ENCODE assay signal across 16 cellular contexts in the genomic region with DNA sequence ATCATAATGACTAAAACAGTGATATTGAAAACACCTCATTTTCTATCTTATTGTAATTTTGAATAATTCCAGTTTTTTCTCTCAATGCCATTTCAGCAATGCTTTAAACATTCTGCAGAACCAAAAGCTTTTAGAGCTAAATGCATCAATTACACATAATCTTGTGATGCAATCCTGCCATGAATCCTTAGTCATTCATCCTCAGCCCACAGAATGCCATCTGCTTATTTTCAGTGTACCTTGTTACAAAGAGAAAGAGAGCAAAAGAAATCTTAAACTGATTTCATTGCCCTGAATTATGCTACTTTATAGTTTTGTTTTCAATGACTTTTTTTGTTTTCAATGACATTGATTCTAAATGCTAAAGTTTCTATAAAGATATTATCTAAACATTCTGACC.
DNase-seq lines count a peak whose midpoint lies in the region; ATAC-seq and TF ChIP-seq lines count a peak whose summit lies in the region.
"Had no signal": no experiment of that assay in that cellular context is flagged by ENCODE, and none has a peak within 500 bp of the region (broad histone marks: within the 10 kb centered on the region; RNA-seq: fewer than 3 reads in every experiment).

No MANE protein-coding gene starts in this region.

- H3K4me1 Mint-ChIP-seq in natural killer cell treated with Interleukin-12 subunit alpha and Interleukin-12 subunit beta and Interleukin-15 and Interleukin-18, amount 100 ng/mL, for 72 hours (ENCODE audit: low read depth in 2 of 2), result peaks cover 4% of the 10 kb centered on the region in 2 donors

- no peaks in the 10 kb centered on the region for H3K36me3 Mint-ChIP-seq in natural killer cell treated with Interleukin-12 subunit alpha and Interleukin-12 subunit beta and Interleukin-15 and Interleukin-18, amount 100 ng/mL, for 72 hours

- in situ Hi-C loops in KBM-7 (cut with MboI; ENCODE audit: low pct_unique_long_range_greater_than_20kb, low sequenced_read_pairs), result no loop called here

- H3K27ac Mint-ChIP-seq in natural killer cell treated with Interleukin-12 subunit alpha and Interleukin-12 subunit beta and Interleukin-15 and Interleukin-18, amount 100 ng/mL, for 72 hours, result no peak overlapping the region

- DNase-seq in NCI-H1436 (lab: John Stamatoyannopoulos, UW), result peak; percentile 43
- no peak for DNase-seq in NCI-H1436 treated with DMSO at 0.1 percent for 48 hours (lab: John Stamatoyannopoulos, UW)
- peak; percentile 15 for DNase-seq in RKO (ENCODE audit: low spot score)
- peak; percentile 70 for DNase-seq in fibroblast of mammary gland (ENCODE audit: low read depth)
- DNase-seq in skeletal muscle cell (ENCODE audit: low read depth), result peak; percentile 56
- DNase-seq in KBM-7, result no peak
- DNase-seq in natural killer cell treated with Interleukin-12 subunit alpha and Interleukin-12 subunit beta and Interleukin-15 and Interleukin-18, amount 100 ng/mL, for 72 hours (ENCODE audit: low spot score), result no peak
- DNase-seq: DND-41; heart right ventricle; pancreas; PC-9; stimulated activated CD4-positive, alpha-beta T cell treated with anti-CD3 and anti-CD28 coated beads, Interleukin-1b, Interleukin-23, amount 100 ng/mL, for 48 hours; T1000 had no signal

- H3K4me3 Mint-ChIP-seq in natural killer cell treated with Interleukin-12 subunit alpha and Interleukin-12 subunit beta and Interleukin-15 and Interleukin-18, amount 100 ng/mL, for 72 hours, result no peak overlapping the region

- ATAC-seq in HG03354 (IDR thresholded peaks at IDR 0.05; ENCODE audit: poor library complexity, severe bottlenecking, unreplicated experiment), result no peak
- no peak for ATAC-seq in natural killer cell treated with Interleukin-12 subunit alpha and Interleukin-12 subunit beta and Interleukin-15 and Interleukin-18, amount 100 ng/mL, for 72 hours
- ATAC-seq: heart right ventricle had no signal

- no peak for TF ChIP-seq CTCF in fibroblast of mammary gland (conservative IDR thresholded peaks at IDR 0.05; ENCODE audit: control insufficient read depth, insufficient read depth, low read depth, low read length)

- no peaks in the 10 kb centered on the region for H3K27me3 Mint-ChIP-seq in natural killer cell treated with Interleukin-12 subunit alpha and Interleukin-12 subunit beta and Interleukin-15 and Interleukin-18, amount 100 ng/mL, for 72 hours

- peaks cover 8% of the 10 kb centered on the region for H3K9me3 Mint-ChIP-seq in natural killer cell treated with Interleukin-12 subunit alpha and Interleukin-12 subunit beta and Interleukin-15 and Interleukin-18, amount 100 ng/mL, for 72 hours

- H3K4me3 ChIP-seq in fibroblast of mammary gland (ENCODE audit: control insufficient read depth, low read depth, low read length) (no peak overlapping the region), skeletal muscle cell (ENCODE audit: low read depth, low read length) (no peak overlapping the region)
- H3K4me3 ChIP-seq: heart right ventricle, lung, pancreas, PC-9, vagina had no signal

Comparison
In these comparisons a context has a peak if more than half of its experiments do, and no peak if none do; other contexts are left out.
1. DNase-seq: peak in NCI-H1436 (single experiment), RKO (single experiment), fibroblast of mammary gland (single experiment) and skeletal muscle cell (single experiment); none in NCI-H1436 treated with DMSO at 0.1 percent for 48 hours (single experiment), KBM-7 (single experiment) and natural killer cell treated with Interleukin-12 subunit alpha and Interleukin-12 subunit beta and Interleukin-15 and Interleukin-18, amount 100 ng/mL, for 72 hours (single experiment).